ENCODE assay signal across 8 cellular contexts in genomic region chr20:17966432-17967312, GRCh38. TPM values are rescaled to one million over a fixed set of nuclear protein-coding genes. Genes with fewer than 3 reads are reported as not detected.
DNase-seq lines count a peak whose midpoint lies in the region; ATAC-seq and TF ChIP-seq lines count a peak whose summit lies in the region.

No MANE protein-coding gene starts in this region.

- H3K36me3 ChIP-seq in GM23338 (ENCODE audit: insufficient read depth), result no peaks in the 10 kb centered on the region; the same call in 1 of the 2 replicates
- H3K36me3 ChIP-seq in SJSA1, result peaks cover 71% of the 10 kb centered on the region
- H3K36me3 ChIP-seq in endodermal cell (ENCODE audit: control insufficient read depth, insufficient read depth, low read length), result peaks cover 39% of the 10 kb centered on the region
- no peaks in the 10 kb centered on the region for H3K36me3 ChIP-seq in neural cell (ENCODE audit: insufficient read depth, low read length)

- peak overlapping the region; percentile 98 for H3K27ac Mint-ChIP-seq in GM23338
- H3K27ac Mint-ChIP-seq in endodermal cell, result peak overlapping the region; percentile 83

- CTCF ChIA-PET in GM10248 (lab: Yijun Ruan, JAX), result interaction anchor here (0.7 to 7.9 kb wide), 7 partner anchors 11 to 284 kb away, joined by 3 to 69 read pairs (median 4); partner anchors contain the start of gene RRBP1

- no peak for ATAC-seq in GM23338

- WGBS in endodermal cell (ENCODE audit: insufficient coverage in 1 of 2, insufficient read length in 1 of 2), 2 experiments, result 0 to 5% methylated on average over 2 to 9 of the region's 9 CpGs

- H3K79me2 ChIP-seq in GM23338 (replicated peaks; ENCODE audit: insufficient read depth) (peaks cover 96% of the 10 kb centered on the region), neural cell (replicated peaks; ENCODE audit: insufficient read depth, low read length) (peaks cover 78% of the 10 kb centered on the region)

- H3K27me3 Mint-ChIP-seq in GM23338 (ENCODE audit: insufficient read depth, low read depth, poor library complexity) (peaks cover 20% of the 10 kb centered on the region), endodermal cell (ENCODE audit: insufficient read depth) (no peaks in the 10 kb centered on the region)

- peak overlapping the region; percentile 95 for H3K4me3 ChIP-seq in AG10803 (ENCODE audit: low read length)
- H3K4me3 ChIP-seq in GM23338, result peak overlapping the region; percentile 70
- peak overlapping the region; percentile 75 for H3K4me3 ChIP-seq in SJSA1
- peak overlapping the region; percentile 91 for H3K4me3 ChIP-seq in endodermal cell (ENCODE audit: low read length)
- H3K4me3 ChIP-seq in neural cell (ENCODE audit: low read length), result peak overlapping the region; percentile 85

- peak; percentile 48 for TF ChIP-seq RAD21 in neural cell (conservative IDR thresholded peaks at IDR 0.05)

- peak; percentile 53 for TF ChIP-seq CTCF in AG10803 (conservative IDR thresholded peaks at IDR 0.05; ENCODE audit: low read length)
- 0 out of 4 replicates have a peak, but pooled peaks of 1 of the 2 experiments have one; percentile 8 for TF ChIP-seq CTCF in GM23338 (conservative IDR thresholded peaks at IDR 0.05; ENCODE audit: low read depth in 2 of 2)
- TF ChIP-seq CTCF in endodermal cell (conservative IDR thresholded peaks at IDR 0.05), result peak; percentile 52
- peak; percentile 54 for TF ChIP-seq CTCF in neural cell (IDR thresholded peaks at IDR 0.05; ENCODE audit: poor library complexity, severe bottlenecking)
- no peak for TF ChIP-seq CTCF in GM10248 (IDR thresholded peaks at IDR 0.05; ENCODE audit: control extremely low read depth, extremely low read depth, low read depth, missing control alignments)

- H3K4me2 ChIP-seq in GM23338, result peak overlapping the region; percentile 77
- H3K4me2 ChIP-seq in neural cell (ENCODE audit: low read length), result peak overlapping the region; percentile 86

- peaks cover 79% of the 10 kb centered on the region for H3K36me3 Mint-ChIP-seq in GM23338 (ENCODE audit: low read depth)
- peaks cover 48% of the 10 kb centered on the region for H3K36me3 Mint-ChIP-seq in endodermal cell (ENCODE audit: low read depth)

- H3K9me3 Mint-ChIP-seq in GM23338 (peaks cover 5% of the 10 kb centered on the region; the same call in 2 of the 3 replicates), endodermal cell (no peaks in the 10 kb centered on the region)

- H2AFZ ChIP-seq in GM23338 (no peak overlapping the region), neural cell (ENCODE audit: low read depth, low read length) (no peak overlapping the region)

- H3K27me3 ChIP-seq in GM23338 (ENCODE audit: insufficient read depth) (no peaks in the 10 kb centered on the region), SJSA1 (replicated peaks) (no peaks in the 10 kb centered on the region), endodermal cell (ENCODE audit: control insufficient read depth, insufficient read depth, low read length, poor library complexity, severe bottlenecking) (no peaks in the 10 kb centered on the region), neural cell (ENCODE audit: insufficient read depth, low read depth, low read length) (no peaks in the 10 kb centered on the region)

- H3K4me3 Mint-ChIP-seq in GM23338 (peak overlapping the region; percentile 84), endodermal cell (peak overlapping the region; percentile 95)

- H4K20me1 ChIP-seq in GM23338 (replicated peaks; ENCODE audit: insufficient read depth), result peaks cover 49% of the 10 kb centered on the region
- no peaks in the 10 kb centered on the region for H4K20me1 ChIP-seq in neural cell (ENCODE audit: insufficient read depth)

- peak overlapping the region; percentile 98 for H3K27ac ChIP-seq in GM23338 (ENCODE audit: low read depth)
- peak overlapping the region; percentile 97 for H3K27ac ChIP-seq in SJSA1
- no peak overlapping the region for H3K27ac ChIP-seq in endodermal cell (ENCODE audit: low read depth, low read length)
- H3K27ac ChIP-seq in neural cell (ENCODE audit: low read length), result no peak overlapping the region

- no peak for TF ChIP-seq EP300 in neural cell (conservative IDR thresholded peaks at IDR 0.05; ENCODE audit: poor library complexity, severe bottlenecking)

- POLR2A ChIA-PET in GM10248 (lab: Yijun Ruan, JAX), result interaction anchor here (0.7 to 1.9 kb wide), 5 partner anchors 11 to 313 kb away, joined by 4 to 12 read pairs (median 8); partner anchors contain the start of gene RRBP1

- H3K4me1 Mint-ChIP-seq in GM23338, result peaks cover 56% of the 10 kb centered on the region
- H3K4me1 Mint-ChIP-seq in endodermal cell, result peaks cover 47% of the 10 kb centered on the region

- H3F3A ChIP-seq in GM23338 (replicated peaks; ENCODE audit: low read depth) (0 out of 2 replicates have a peak, but pooled peaks cover 3% of the 10 kb centered on the region), neural cell (ENCODE audit: insufficient read depth, low read length, poor library complexity, severe bottlenecking) (no peaks in the 10 kb centered on the region)

- H3K9me3 ChIP-seq in SJSA1 (replicated peaks), result no peaks in the 10 kb centered on the region
- no peaks in the 10 kb centered on the region for H3K9me3 ChIP-seq in endodermal cell (ENCODE audit: control insufficient read depth, low read length)
- no peaks in the 10 kb centered on the region for H3K9me3 ChIP-seq in neural cell (ENCODE audit: low read length)

- DNase-seq in AG10803 (ENCODE audit: low read depth) (peak; percentile 51), GM23338 (ENCODE audit: low spot score) (peak; percentile 33), SJSA1 (ENCODE audit: low read depth in 1 of 2, low spot score in 2 of 2) (peak in 1 of 2 experiments; percentile 38), endodermal cell (no peak), Ammon's horn (ENCODE audit: low spot score) (no peak), GM10248 (ENCODE audit: extremely low spot score) (no peak), amniotic stem cell (lab: John Stamatoyannopoulos, UW) (no peak)

- peaks cover 61% of the 10 kb centered on the region for H3K4me1 ChIP-seq in GM23338 (ENCODE audit: insufficient read depth)
- H3K4me1 ChIP-seq in SJSA1 (replicated peaks), result peaks cover 39% of the 10 kb centered on the region
- peaks cover 14% of the 10 kb centered on the region for H3K4me1 ChIP-seq in endodermal cell (ENCODE audit: control insufficient read depth, insufficient read depth, low read length)

- H3K9me2 ChIP-seq in GM23338 (ENCODE audit: insufficient read depth) (no peaks in the 10 kb centered on the region), neural cell (ENCODE audit: insufficient read depth, low read length) (no peaks in the 10 kb centered on the region)

- H3K9ac ChIP-seq in endodermal cell (ENCODE audit: extremely low read depth, low read length, poor library complexity, severe bottlenecking) (peak overlapping the region; percentile 99), neural cell (ENCODE audit: low read length) (peak overlapping the region; percentile 88)

TF ChIP-seq in GM23338, 12 proteins besides CTCF, POLR2A, EP300 and RAD21 (continues in another document):
- TF ChIP-seq JUNB (IDR thresholded peaks at IDR 0.05; ENCODE audit: unreplicated experiment) (no peak), POLR2AphosphoS5 (IDR thresholded peaks at IDR 0.05; ENCODE audit: low read depth) (no peak), STAT1 (IDR thresholded peaks at IDR 0.05; ENCODE audit: unreplicated experiment) (no peak), ETS1 (IDR thresholded peaks at IDR 0.05) (no peak), ZNF331 (CRISPR knock-in tag; IDR thresholded peaks at IDR 0.05; ENCODE audit: low read depth) (no peak), NANOG (IDR thresholded peaks at IDR 0.05; ENCODE audit: borderline replicate concordance) (no peak)

TF ChIP-seq in neural cell, 6 proteins besides CTCF, POLR2A, EP300 and RAD21 (continues in another document):
- TF ChIP-seq REST (IDR thresholded peaks at IDR 0.05; ENCODE audit: borderline replicate concordance) (no peak), SMC3 (conservative IDR thresholded peaks at IDR 0.05; ENCODE audit: poor library complexity) (peak; percentile 55), POLR2AphosphoS5 (IDR thresholded peaks at IDR 0.05) (no peak), EZH2 (IDR thresholded peaks at IDR 0.05; ENCODE audit: borderline replicate concordance, insufficient read depth, low read length, poor library complexity, severe bottlenecking) (no peak)

RNA-seq across cellular contexts. Expression of gene SNX5, which starts 1.9 kb away (rescaled TPM):
- total RNA-seq in GM23338 (2014; rRNA removed; shearing (Covaris generic)), result 269 and 287 TPM in 2 replicates
- 154 and 167 TPM in 2 replicates for polyA plus RNA-seq in GM23338 (2016; fragmentation: Nextera tagmentation; extraction: Ambion mirVana)
- total RNA-seq in SJSA1 (2014; rRNA removed; shearing (Covaris generic)), result 114 and 129 TPM in 2 replicates
- total RNA-seq in endodermal cell, result 100 to 1,000 TPM; 170 to 171 TPM
- 124 TPM for polyA plus RNA-seq in endodermal cell (2013, experiment 1 of 2)
- polyA plus RNA-seq in endodermal cell (2013, experiment 2 of 2), result 121 TPM
- 59.8 and 66.6 TPM in 2 replicates for polyA plus RNA-seq in neural cell
- polyA minus RNA-seq in neural cell, result 53.4 and 59.9 TPM in 2 replicates

RNA-seq across cellular contexts. Expression of gene MGME1, which starts 2.1 kb away (rescaled TPM):
- 41.5 and 43.1 TPM in 2 replicates for total RNA-seq in GM23338 (2014; rRNA removed; shearing (Covaris generic))
- 55.2 and 56.9 TPM in 2 replicates for polyA plus RNA-seq in GM23338 (2016; fragmentation: Nextera tagmentation; extraction: Ambion mirVana)
- 14.7 and 20.6 TPM in 2 replicates for total RNA-seq in SJSA1 (2014; rRNA removed; shearing (Covaris generic))
- 10 to 100 TPM; 31.2 to 36.7 TPM for total RNA-seq in endodermal cell
- 36.9 TPM for polyA plus RNA-seq in endodermal cell (2013, experiment 1 of 2)
- polyA plus RNA-seq in endodermal cell (2013, experiment 2 of 2), result 32.9 TPM
- polyA plus RNA-seq in neural cell, result 4.4 and 7.0 TPM in 2 replicates
- polyA minus RNA-seq in neural cell, result 9.6 and 11.2 TPM in 2 replicates

Comparison
In these comparisons a context has a peak if more than half of its experiments do, and no peak if none do; other contexts are left out.
1. DNase-seq: peak in AG10803 (single experiment) and GM23338 (single experiment); none in endodermal cell (single experiment), Ammon's horn (single experiment), GM10248 (single experiment) and amniotic stem cell (single experiment).
2. H3K27ac ChIP-seq: peak in GM23338 (single experiment) and SJSA1 (single experiment); none in endodermal cell (single experiment) and neural cell (single experiment).
3. Peak in every context shown above with its lines, with median percentiles within 50 percentile points of each other: H3K4me3 ChIP-seq.